In genomic region chr5:140157032-140157781, GRCh38 we compare ENCODE assay signal across 1 cellular context.
TF ChIP-seq lines count a peak whose summit lies in the region.

No MANE protein-coding gene starts in this region.

TF ChIP-seq in HepG2, 621 proteins besides CTCF, POLR2A, EP300 and RAD21 (continued from another document and continues in another):
- no peak for TF ChIP-seq MLXIP (CRISPR knock-in tag; IDR thresholded peaks at IDR 0.05; ENCODE audit: borderline replicate concordance)
- TF ChIP-seq AHDC1 (CRISPR knock-in tag; IDR thresholded peaks at IDR 0.05; ENCODE audit: borderline replicate concordance), result no peak
- 0 out of 2 replicates have a peak, but pooled peaks have one; percentile 26 for TF ChIP-seq HNF1B (CRISPR knock-in tag; IDR thresholded peaks at IDR 0.05)
- no peak for TF ChIP-seq ZNF274 (CRISPR knock-in tag; IDR thresholded peaks at IDR 0.05)
- peak; percentile 59 for TF ChIP-seq ZNF687 (CRISPR knock-in tag; IDR thresholded peaks at IDR 0.05)
- no peak for TF ChIP-seq NR0B2 (CRISPR knock-in tag; IDR thresholded peaks at IDR 0.05)
- no peak for TF ChIP-seq ZHX1 (CRISPR knock-in tag; IDR thresholded peaks at IDR 0.05; ENCODE audit: low read depth)
- no peak for TF ChIP-seq SP1 (IDR thresholded peaks at IDR 0.05)
- peak; percentile 64; the same call in 1 of the 2 replicates for TF ChIP-seq SP1 (CRISPR knock-in tag; IDR thresholded peaks at IDR 0.05)
- TF ChIP-seq ZNF12 (CRISPR knock-in tag; IDR thresholded peaks at IDR 0.05), result 0 out of 2 replicates have a peak, but pooled peaks have one; percentile 39
- TF ChIP-seq THAP7 (CRISPR knock-in tag; IDR thresholded peaks at IDR 0.05), result no peak
- peak; percentile 15; the same call in 1 of the 2 replicates for TF ChIP-seq ZBED4 (CRISPR knock-in tag; IDR thresholded peaks at IDR 0.05; ENCODE audit: borderline replicate concordance)
- peak; percentile 67 for TF ChIP-seq RARA (CRISPR knock-in tag; IDR thresholded peaks at IDR 0.05)
- TF ChIP-seq HMG20A (CRISPR knock-in tag; IDR thresholded peaks at IDR 0.05; ENCODE audit: borderline replicate concordance), result peak; percentile 21; the same call in 1 of the 2 replicates
- TF ChIP-seq ZNF574 (CRISPR knock-in tag; IDR thresholded peaks at IDR 0.05), result peak; percentile 54; the same call in 1 of the 2 replicates
- TF ChIP-seq NKX3-1 (CRISPR knock-in tag; IDR thresholded peaks at IDR 0.05), result no peak
- TF ChIP-seq HOMEZ (CRISPR knock-in tag; IDR thresholded peaks at IDR 0.05; ENCODE audit: low read depth), result no peak
- 0 out of 2 replicates have a peak, but pooled peaks have one; percentile 6 for TF ChIP-seq BCL6 (CRISPR knock-in tag; IDR thresholded peaks at IDR 0.05)
